In the genomic region with DNA sequence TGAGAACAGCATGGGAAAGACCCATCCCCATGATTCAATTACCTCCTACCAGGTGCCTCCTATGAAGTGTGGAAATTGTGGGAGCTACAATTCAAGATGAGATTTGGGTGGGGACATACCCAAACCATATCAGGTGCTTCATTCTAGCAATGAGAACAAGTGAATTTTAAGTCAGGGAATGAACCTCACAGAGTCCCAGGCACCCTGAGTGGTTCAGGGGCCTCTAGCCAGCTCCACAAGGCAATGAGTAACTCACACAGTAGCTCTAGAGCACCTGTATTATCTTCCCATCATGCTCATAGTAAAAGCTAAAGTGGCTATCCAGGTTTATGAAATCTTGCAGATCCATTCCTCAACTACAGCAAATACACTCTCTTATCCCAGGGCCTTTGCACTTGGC, we compare ENCODE assay signal across 1 cellular context.
TF ChIP-seq lines count a peak whose summit lies in the region.

No MANE protein-coding gene starts in this region.

TF ChIP-seq in H1, 55 proteins besides CTCF, POLR2A, EP300 and RAD21:
- TF ChIP-seq, protein P1, sequence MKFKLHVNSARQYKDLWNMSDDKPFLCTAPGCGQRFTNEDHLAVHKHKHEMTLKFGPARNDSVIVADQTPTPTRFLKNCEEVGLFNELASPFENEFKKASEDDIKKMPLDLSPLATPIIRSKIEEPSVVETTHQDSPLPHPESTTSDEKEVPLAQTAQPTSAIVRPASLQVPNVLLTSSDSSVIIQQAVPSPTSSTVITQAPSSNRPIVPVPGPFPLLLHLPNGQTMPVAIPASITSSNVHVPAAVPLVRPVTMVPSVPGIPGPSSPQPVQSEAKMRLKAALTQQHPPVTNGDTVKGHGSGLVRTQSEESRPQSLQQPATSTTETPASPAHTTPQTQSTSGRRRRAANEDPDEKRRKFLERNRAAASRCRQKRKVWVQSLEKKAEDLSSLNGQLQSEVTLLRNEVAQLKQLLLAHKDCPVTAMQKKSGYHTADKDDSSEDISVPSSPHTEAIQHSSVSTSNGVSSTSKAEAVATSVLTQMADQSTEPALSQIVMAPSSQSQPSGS (IDR thresholded peaks at IDR 0.05; ENCODE audit: low read length): no peak
- TF ChIP-seq, protein P2, sequence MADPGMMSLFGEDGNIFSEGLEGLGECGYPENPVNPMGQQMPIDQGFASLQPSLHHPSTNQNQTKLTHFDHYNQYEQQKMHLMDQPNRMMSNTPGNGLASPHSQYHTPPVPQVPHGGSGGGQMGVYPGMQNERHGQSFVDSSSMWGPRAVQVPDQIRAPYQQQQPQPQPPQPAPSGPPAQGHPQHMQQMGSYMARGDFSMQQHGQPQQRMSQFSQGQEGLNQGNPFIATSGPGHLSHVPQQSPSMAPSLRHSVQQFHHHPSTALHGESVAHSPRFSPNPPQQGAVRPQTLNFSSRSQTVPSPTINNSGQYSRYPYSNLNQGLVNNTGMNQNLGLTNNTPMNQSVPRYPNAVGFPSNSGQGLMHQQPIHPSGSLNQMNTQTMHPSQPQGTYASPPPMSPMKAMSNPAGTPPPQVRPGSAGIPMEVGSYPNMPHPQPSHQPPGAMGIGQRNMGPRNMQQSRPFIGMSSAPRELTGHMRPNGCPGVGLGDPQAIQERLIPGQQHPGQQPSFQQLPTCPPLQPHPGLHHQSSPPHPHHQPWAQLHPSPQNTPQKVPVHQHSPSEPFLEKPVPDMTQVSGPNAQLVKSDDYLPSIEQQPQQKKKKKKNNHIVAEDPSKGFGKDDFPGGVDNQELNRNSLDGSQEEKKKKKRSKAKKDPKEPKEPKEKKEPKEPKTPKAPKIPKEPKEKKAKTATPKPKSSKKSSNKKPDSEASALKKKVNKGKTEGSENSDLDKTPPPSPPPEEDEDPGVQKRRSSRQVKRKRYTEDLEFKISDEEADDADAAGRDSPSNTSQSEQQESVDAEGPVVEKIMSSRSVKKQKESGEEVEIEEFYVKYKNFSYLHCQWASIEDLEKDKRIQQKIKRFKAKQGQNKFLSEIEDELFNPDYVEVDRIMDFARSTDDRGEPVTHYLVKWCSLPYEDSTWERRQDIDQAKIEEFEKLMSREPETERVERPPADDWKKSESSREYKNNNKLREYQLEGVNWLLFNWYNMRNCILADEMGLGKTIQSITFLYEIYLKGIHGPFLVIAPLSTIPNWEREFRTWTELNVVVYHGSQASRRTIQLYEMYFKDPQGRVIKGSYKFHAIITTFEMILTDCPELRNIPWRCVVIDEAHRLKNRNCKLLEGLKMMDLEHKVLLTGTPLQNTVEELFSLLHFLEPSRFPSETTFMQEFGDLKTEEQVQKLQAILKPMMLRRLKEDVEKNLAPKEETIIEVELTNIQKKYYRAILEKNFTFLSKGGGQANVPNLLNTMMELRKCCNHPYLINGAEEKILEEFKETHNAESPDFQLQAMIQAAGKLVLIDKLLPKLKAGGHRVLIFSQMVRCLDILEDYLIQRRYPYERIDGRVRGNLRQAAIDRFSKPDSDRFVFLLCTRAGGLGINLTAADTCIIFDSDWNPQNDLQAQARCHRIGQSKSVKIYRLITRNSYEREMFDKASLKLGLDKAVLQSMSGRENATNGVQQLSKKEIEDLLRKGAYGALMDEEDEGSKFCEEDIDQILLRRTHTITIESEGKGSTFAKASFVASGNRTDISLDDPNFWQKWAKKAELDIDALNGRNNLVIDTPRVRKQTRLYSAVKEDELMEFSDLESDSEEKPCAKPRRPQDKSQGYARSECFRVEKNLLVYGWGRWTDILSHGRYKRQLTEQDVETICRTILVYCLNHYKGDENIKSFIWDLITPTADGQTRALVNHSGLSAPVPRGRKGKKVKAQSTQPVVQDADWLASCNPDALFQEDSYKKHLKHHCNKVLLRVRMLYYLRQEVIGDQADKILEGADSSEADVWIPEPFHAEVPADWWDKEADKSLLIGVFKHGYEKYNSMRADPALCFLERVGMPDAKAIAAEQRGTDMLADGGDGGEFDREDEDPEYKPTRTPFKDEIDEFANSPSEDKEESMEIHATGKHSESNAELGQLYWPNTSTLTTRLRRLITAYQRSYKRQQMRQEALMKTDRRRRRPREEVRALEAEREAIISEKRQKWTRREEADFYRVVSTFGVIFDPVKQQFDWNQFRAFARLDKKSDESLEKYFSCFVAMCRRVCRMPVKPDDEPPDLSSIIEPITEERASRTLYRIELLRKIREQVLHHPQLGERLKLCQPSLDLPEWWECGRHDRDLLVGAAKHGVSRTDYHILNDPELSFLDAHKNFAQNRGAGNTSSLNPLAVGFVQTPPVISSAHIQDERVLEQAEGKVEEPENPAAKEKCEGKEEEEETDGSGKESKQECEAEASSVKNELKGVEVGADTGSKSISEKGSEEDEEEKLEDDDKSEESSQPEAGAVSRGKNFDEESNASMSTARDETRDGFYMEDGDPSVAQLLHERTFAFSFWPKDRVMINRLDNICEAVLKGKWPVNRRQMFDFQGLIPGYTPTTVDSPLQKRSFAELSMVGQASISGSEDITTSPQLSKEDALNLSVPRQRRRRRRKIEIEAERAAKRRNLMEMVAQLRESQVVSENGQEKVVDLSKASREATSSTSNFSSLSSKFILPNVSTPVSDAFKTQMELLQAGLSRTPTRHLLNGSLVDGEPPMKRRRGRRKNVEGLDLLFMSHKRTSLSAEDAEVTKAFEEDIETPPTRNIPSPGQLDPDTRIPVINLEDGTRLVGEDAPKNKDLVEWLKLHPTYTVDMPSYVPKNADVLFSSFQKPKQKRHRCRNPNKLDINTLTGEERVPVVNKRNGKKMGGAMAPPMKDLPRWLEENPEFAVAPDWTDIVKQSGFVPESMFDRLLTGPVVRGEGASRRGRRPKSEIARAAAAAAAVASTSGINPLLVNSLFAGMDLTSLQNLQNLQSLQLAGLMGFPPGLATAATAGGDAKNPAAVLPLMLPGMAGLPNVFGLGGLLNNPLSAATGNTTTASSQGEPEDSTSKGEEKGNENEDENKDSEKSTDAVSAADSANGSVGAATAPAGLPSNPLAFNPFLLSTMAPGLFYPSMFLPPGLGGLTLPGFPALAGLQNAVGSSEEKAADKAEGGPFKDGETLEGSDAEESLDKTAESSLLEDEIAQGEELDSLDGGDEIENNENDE (IDR thresholded peaks at IDR 0.05; ENCODE audit: insufficient replicate concordance, low read length): no peak
- TF ChIP-seq TAF1 (IDR thresholded peaks at IDR 0.05; ENCODE audit: low read depth, low read length) (no peak), FOSL1 (IDR thresholded peaks at IDR 0.05; ENCODE audit: insufficient read depth, low read depth, low read length) (no peak), ASH2L (IDR thresholded peaks at IDR 0.05; ENCODE audit: low read length) (no peak), SP1 (IDR thresholded peaks at IDR 0.05; ENCODE audit: low read depth, low read length) (no peak), POLR2AphosphoS5 (IDR thresholded peaks at IDR 0.05; ENCODE audit: low read depth, low read length) (no peak), SAP30 (IDR thresholded peaks at IDR 0.05; ENCODE audit: insufficient read depth, insufficient replicate concordance, low read length) (no peak), ZNF274 (IDR thresholded peaks at IDR 0.05; ENCODE audit: borderline replicate concordance, extremely low read depth, low read length) (no peak), CHD2 (IDR thresholded peaks at IDR 0.05; ENCODE audit: low read length) (no peak), EZH2 (IDR thresholded peaks at IDR 0.05; ENCODE audit: low read depth, low read length, severe bottlenecking) (no peak), BACH1 (IDR thresholded peaks at IDR 0.05; ENCODE audit: low read length) (no peak), CREB1 (IDR thresholded peaks at IDR 0.05) (no peak), SIX5 (IDR thresholded peaks at IDR 0.05; ENCODE audit: low read depth, low read length) (no peak), RBBP5 (IDR thresholded peaks at IDR 0.05; ENCODE audit: borderline replicate concordance, low read depth, low read length) (no peak), TBP (IDR thresholded peaks at IDR 0.05; ENCODE audit: low read depth, low read length) (no peak), EGR1 (IDR thresholded peaks at IDR 0.05; ENCODE audit: borderline replicate concordance, low read depth, low read length) (no peak), CBX5 (IDR thresholded peaks at IDR 0.05; ENCODE audit: low read depth, low read length) (no peak), SIRT6 (IDR thresholded peaks at IDR 0.05; ENCODE audit: low read length) (no peak)
